In the genomic region with DNA sequence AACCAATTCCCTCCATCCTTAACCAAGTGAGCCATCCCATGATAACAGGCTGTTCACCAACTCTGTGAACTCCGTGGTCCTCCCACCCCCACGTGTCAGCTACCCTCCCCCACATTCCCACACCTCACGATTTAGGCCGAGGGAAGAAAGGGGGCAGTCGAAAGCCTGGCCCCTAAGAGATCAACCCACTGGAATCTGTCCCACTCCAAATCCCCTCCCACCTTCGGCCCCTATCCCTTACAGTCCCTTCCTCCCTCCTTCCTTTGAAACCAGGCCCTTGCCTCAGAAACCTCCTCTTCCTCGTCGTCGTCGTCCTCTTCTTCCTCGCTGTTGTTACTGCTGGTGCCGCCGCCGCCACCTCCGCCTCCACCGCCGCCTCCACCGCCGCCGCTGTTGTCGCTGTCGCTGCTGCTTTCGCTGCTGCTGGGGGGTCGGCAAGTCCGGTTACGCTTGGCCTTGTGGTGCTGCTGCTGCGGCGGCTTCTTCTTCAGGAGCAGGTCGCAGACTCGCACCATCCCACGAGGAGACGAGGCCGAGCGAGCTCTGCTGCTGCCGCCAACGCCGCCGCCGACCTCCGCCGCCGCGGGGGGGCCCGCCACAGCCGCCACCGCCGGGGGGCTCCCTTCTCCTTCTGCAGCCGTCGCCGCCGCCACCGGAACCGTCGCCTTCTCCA, we compare ENCODE assay signal across 9 cellular contexts. TPM values are rescaled to one million over a fixed set of nuclear protein-coding genes. Genes with fewer than 3 reads are reported as not detected.
DNase-seq lines count a peak whose midpoint lies in the region; ATAC-seq, FAIRE-seq and TF ChIP-seq lines count a peak whose summit lies in the region.
"Had no signal": no experiment of that assay in that cellular context is flagged by ENCODE, and none has a peak within 500 bp of the region (broad histone marks: within the 10 kb centered on the region; RNA-seq: fewer than 3 reads in every experiment).

No MANE protein-coding gene starts in this region.

- peaks cover 58 to 79% (median 76%) of the 10 kb centered on the region in 3 donors for H3K4me1 Mint-ChIP-seq in CD8-positive, alpha-beta memory T cell

- no peak for TF ChIP-seq POLR2A in breast epithelium (IDR thresholded peaks at IDR 0.05)

- H3K4me3 ChIP-seq in CD8-positive, alpha-beta memory T cell (ENCODE audit: low read length) = peak overlapping the region; percentile 91
- H3K4me3 ChIP-seq in breast epithelium (peak overlapping the region; percentile 61 to 94 (median 82)), kidney (ENCODE audit: low read length in 2 of 2) (peak overlapping the region; percentile 82 to 87)

- no peaks in the 10 kb centered on the region for H3K27me3 ChIP-seq in CD8-positive, alpha-beta memory T cell (ENCODE audit: insufficient read depth, low read length, poor library complexity, severe bottlenecking)
- H3K27me3 ChIP-seq in breast epithelium = no peaks in the 10 kb centered on the region

- H3K36me3 ChIP-seq in CD8-positive, alpha-beta memory T cell (ENCODE audit: insufficient read depth, low read length) = peaks cover 6% of the 10 kb centered on the region
- H3K36me3 ChIP-seq in breast epithelium (no peaks in the 10 kb centered on the region), kidney (ENCODE audit: control insufficient read depth in 1 of 2, insufficient read depth in 2 of 2, low read length in 2 of 2) (no peaks in the 10 kb centered on the region)

- H3K9me3 Mint-ChIP-seq in CD8-positive, alpha-beta memory T cell = no peaks in the 10 kb centered on the region

- POLR2A ChIA-PET in CD8-positive, alpha-beta memory T cell (lab: Charles Lee) = interaction anchor here (1.3 to 3.3 kb wide), 5 partner anchors 9 to 190 kb away, joined by 3 to 15 read pairs (median 4); partner anchors contain the start of gene COX18

- H3K4me1 ChIP-seq in CD8-positive, alpha-beta memory T cell (ENCODE audit: insufficient read depth, low read length) = peaks cover 41% of the 10 kb centered on the region
- peaks cover 5 to 7% of the 10 kb centered on the region in 2 donors for H3K4me1 ChIP-seq in breast epithelium
- peaks cover 8 to 11% of the 10 kb centered on the region in 2 donors for H3K4me1 ChIP-seq in kidney (ENCODE audit: control insufficient read depth in 1 of 2, insufficient read depth in 1 of 2, low read depth in 1 of 2, low read length in 2 of 2)

- H3K36me3 Mint-ChIP-seq in CD8-positive, alpha-beta memory T cell = peaks cover 0 to 39% (median 2%) of the 10 kb centered on the region in 3 donors

- peak overlapping the region; percentile 96 to 100 (median 100) for H3K27ac Mint-ChIP-seq in CD8-positive, alpha-beta memory T cell

- H3K27ac ChIP-seq in CD8-positive, alpha-beta memory T cell (ENCODE audit: low read depth, low read length) = peak overlapping the region; percentile 96
- H3K27ac ChIP-seq in breast epithelium (peak overlapping the region; percentile 99), kidney (ENCODE audit: low read depth in 2 of 2, low read length in 2 of 2) (peak overlapping the region; percentile 98)

- CTCF ChIA-PET in CD8-positive, alpha-beta memory T cell (lab: Charles Lee) = interaction anchor here (0.6 to 2.3 kb wide), 16 partner anchors 10 to 195 kb away, joined by 3 to 11 read pairs (median 4); partner anchors contain the start of gene COX18

- ATAC-seq in GM18511 (IDR thresholded peaks at IDR 0.05; ENCODE audit: unreplicated experiment) = peak; percentile 33
- peak; percentile 30 for ATAC-seq in HG02943 (IDR thresholded peaks at IDR 0.05; ENCODE audit: low read depth, unreplicated experiment)

- H3K4me3 Mint-ChIP-seq in CD8-positive, alpha-beta memory T cell = peak overlapping the region; percentile 93 to 100 (median 99)

- TF ChIP-seq CTCF in breast epithelium (IDR thresholded peaks at IDR 0.05) (no peak), kidney (IDR thresholded peaks at IDR 0.05; ENCODE audit: borderline replicate concordance, extremely low read depth, insufficient read depth) (no peak)

- peaks cover 0 to 5% of the 10 kb centered on the region in 2 donors for H3K27me3 Mint-ChIP-seq in CD8-positive, alpha-beta memory T cell

- intact Hi-C loops in breast epithelium (cut with DNase I; ENCODE audit: low total_unique reads) = loop anchor here (5.0 kb wide), 1 partner anchor 191 kb away; the partner anchor contains the start of gene COX18
- intact Hi-C loops in kidney (cut with DNase I) = no loop called here

- no peak for FAIRE-seq in kidney (lab: Jason Lieb, UNC)
- FAIRE-seq: frontal cortex had no signal

- H3K9ac ChIP-seq in kidney (ENCODE audit: low read length in 2 of 2) = peak overlapping the region; percentile 85 to 90

- DNase-seq in CD8-positive, alpha-beta memory T cell = peak in 2 of 5 donors; percentile 5 to 83
- DNase-seq in OCI-M1 (lab: John Stamatoyannopoulos, UW) = peak; percentile 69
- DNase-seq in breast epithelium (ENCODE audit: low spot score in 2 of 2) = no peak
- no peak for DNase-seq in kidney
- DNase-seq in stimulated activated CD8-positive, alpha-beta memory T cell treated with anti-CD3 and anti-CD28 coated beads, Interleukin-7, amount 100 ng/mL, for 48 hours (ENCODE audit: extremely low read depth in 1 of 2, low read depth in 1 of 2) = peak; percentile 1 to 6
- no peak for DNase-seq in HPDE6-E6E7 (ENCODE audit: extremely low spot score)

- no peaks in the 10 kb centered on the region for H3K9me3 ChIP-seq in CD8-positive, alpha-beta memory T cell (ENCODE audit: low read length)
- H3K9me3 ChIP-seq in breast epithelium = no peaks in the 10 kb centered on the region
- no peaks in the 10 kb centered on the region for H3K9me3 ChIP-seq in kidney (ENCODE audit: control insufficient read depth in 1 of 2, low read length in 2 of 2)

RNA-seq across cellular contexts. Expression of gene ANKRD17, which starts 0.5 kb away (rescaled TPM):
- 10 to 100 TPM; 57.6 to 61.9 TPM for total RNA-seq in CD8-positive, alpha-beta memory T cell
- 15.7 TPM for polyA plus RNA-seq in CD8-positive, alpha-beta memory T cell
- total RNA-seq in breast epithelium = 10 to 100 TPM; 53.0 to 81.4 (median 69.2) TPM
- 67.7 TPM for total RNA-seq in kidney
- 13.3 TPM for polyA plus RNA-seq in kidney (ENCODE audit: insufficient read depth, low read depth, low replicate concordance)

Comparison
In these comparisons a context has a peak if more than half of its experiments do, and no peak if none do; other contexts are left out.
1. DNase-seq: peak in OCI-M1 (single experiment) and stimulated activated CD8-positive, alpha-beta memory T cell treated with anti-CD3 and anti-CD28 coated beads, Interleukin-7, amount 100 ng/mL, for 48 hours (2 of 2); none in breast epithelium (0 of 2), kidney (single experiment) and HPDE6-E6E7 (single experiment).
2. Peak in every context shown above with its lines, with median percentiles within 50 percentile points of each other: H3K27ac ChIP-seq and H3K4me3 ChIP-seq.